15 cellular contexts compared by ENCODE assay signal in the genomic region with DNA sequence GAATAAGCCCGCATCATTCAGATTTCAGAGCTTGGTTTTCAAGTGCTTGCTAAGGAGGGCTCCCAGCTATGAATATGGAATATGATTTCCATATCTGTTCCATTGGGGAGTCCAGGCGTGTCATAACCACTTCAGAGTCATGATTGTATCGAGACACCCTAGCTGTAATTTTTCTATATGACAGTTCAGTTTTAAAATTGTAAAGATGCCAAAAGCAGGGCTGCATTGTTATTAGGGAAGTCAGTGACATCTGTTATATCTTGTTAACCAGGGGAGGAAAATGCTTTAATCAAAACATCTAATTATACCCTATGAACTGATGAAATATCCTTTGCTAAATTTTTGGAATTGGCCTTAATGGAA. TPM values are rescaled to one million over a fixed set of nuclear protein-coding genes. Genes with fewer than 3 reads are reported as not detected.
DNase-seq lines count a peak whose midpoint lies in the region; TF ChIP-seq lines count a peak whose summit lies in the region.
"Had no signal": no experiment of that assay in that cellular context is flagged by ENCODE, and none has a peak within 500 bp of the region (broad histone marks: within the 10 kb centered on the region; RNA-seq: fewer than 3 reads in every experiment).

No MANE protein-coding gene starts in this region.

- peaks cover 69% of the 10 kb centered on the region for H4K20me1 ChIP-seq in Karpas-422 (ENCODE audit: insufficient read depth, low read depth, low read length)

- H3K27ac ChIP-seq in Karpas-422 (ENCODE audit: low read length) (no peak overlapping the region), thyroid gland (no peak overlapping the region)

- no peak for TF ChIP-seq CTCF in thyroid gland (IDR thresholded peaks at IDR 0.05)

- H3K79me2 ChIP-seq in Karpas-422 (ENCODE audit: low read length): no peaks in the 10 kb centered on the region

- H3K4me2 ChIP-seq in Karpas-422 (ENCODE audit: low read depth, low read length, poor library complexity, severe bottlenecking): peak overlapping the region; percentile 39

- H3K4me1 ChIP-seq in Karpas-422 (ENCODE audit: low read length) (peaks cover 29% of the 10 kb centered on the region), iPS-15b (ENCODE audit: control insufficient read depth, insufficient read depth, low read length) (peaks cover 5% of the 10 kb centered on the region), thyroid gland (no peaks in the 10 kb centered on the region)

- no peaks in the 10 kb centered on the region for H3K9me2 ChIP-seq in Karpas-422 (replicated peaks; ENCODE audit: insufficient read depth, low read length)

- intact Hi-C loops in thyroid gland (cut with DNase I): no loop called here

- DNase-seq in DMS 273 treated with DMSO at 0.1 percent for 48 hours (lab: John Stamatoyannopoulos, UW) (peak; percentile 64), Karpas-422 (no peak), NCI-H69 (lab: John Stamatoyannopoulos, UW) (peak; percentile 84), SHP77 (lab: John Stamatoyannopoulos, UW) (no peak), thyroid gland (no peak), NCI-H146 (lab: John Stamatoyannopoulos, UW) (no peak)
- DNase-seq: BE2C; CD8-positive, alpha-beta memory T cell; DMS153; H9; NCI-H510A treated with DMSO at 0.1 percent for 48 hours; SIG-M5; T1000 had no signal

- H3K36me3 ChIP-seq in Karpas-422 (ENCODE audit: insufficient read depth, low read length) (no peaks in the 10 kb centered on the region), iPS-15b (ENCODE audit: control insufficient read depth, insufficient read depth, low read length) (no peaks in the 10 kb centered on the region), thyroid gland (no peaks in the 10 kb centered on the region)
- H3K36me3 ChIP-seq: BE2C had no signal

- H3K9me3 ChIP-seq in Karpas-422 (ENCODE audit: low read length) (no peaks in the 10 kb centered on the region), iPS-15b (ENCODE audit: control insufficient read depth, insufficient read depth, low read length) (no peaks in the 10 kb centered on the region), thyroid gland (no peaks in the 10 kb centered on the region)
- H3K9me3 ChIP-seq: BE2C had no signal

- WGBS in thyroid gland, 2 donors: 85 to 90% methylated on average over 3 of the region's 3 CpGs

- H2AFZ ChIP-seq in Karpas-422 (ENCODE audit: low read length): no peak overlapping the region

- H3K4me3 ChIP-seq in Karpas-422 (ENCODE audit: low read length) (no peak overlapping the region), iPS-15b (ENCODE audit: low read depth, low read length) (peak overlapping the region; percentile 11), thyroid gland (replicated peaks in 1 of 3) (no peak overlapping the region)
- H3K4me3 ChIP-seq: GM12878 had no signal

- no peak for TF ChIP-seq POLR2A in thyroid gland (IDR thresholded peaks at IDR 0.05)

- H3K9ac ChIP-seq in Karpas-422 (ENCODE audit: low read length): no peak overlapping the region
- no peak overlapping the region for H3K9ac ChIP-seq in iPS-15b (ENCODE audit: low read depth, low read length)

- 0 out of 2 replicates have a peak, but pooled peaks cover under 1% of the 10 kb centered on the region for H3K27me3 ChIP-seq in Karpas-422 (ENCODE audit: low read length)
- peaks cover 98% of the 10 kb centered on the region for H3K27me3 ChIP-seq in iPS-15b (ENCODE audit: control insufficient read depth, insufficient read depth, low read length)
- no peaks in the 10 kb centered on the region for H3K27me3 ChIP-seq in thyroid gland
- H3K27me3 ChIP-seq: BE2C had no signal

RNA-seq across cellular contexts. Expression of gene AUTS2, which starts 12.4 kb away (rescaled TPM):
- 31.0 and 38.5 TPM in 2 replicates for total RNA-seq in Karpas-422 (2014; rRNA removed; shearing (Covaris generic); ENCODE audit: low replicate concordance)
- 10 to 100 TPM; 14.9 to 27.2 (median 17.5) TPM for total RNA-seq in thyroid gland

Comparison
In these comparisons a context has a peak if more than half of its experiments do, and no peak if none do; other contexts are left out.
1. DNase-seq: peak in DMS 273 treated with DMSO at 0.1 percent for 48 hours (single experiment) and NCI-H69 (single experiment); none in Karpas-422 (single experiment), SHP77 (0 of 2), thyroid gland (0 of 2) and NCI-H146 (single experiment).